ENCODE assay signal across 11 cellular contexts in the genomic region with DNA sequence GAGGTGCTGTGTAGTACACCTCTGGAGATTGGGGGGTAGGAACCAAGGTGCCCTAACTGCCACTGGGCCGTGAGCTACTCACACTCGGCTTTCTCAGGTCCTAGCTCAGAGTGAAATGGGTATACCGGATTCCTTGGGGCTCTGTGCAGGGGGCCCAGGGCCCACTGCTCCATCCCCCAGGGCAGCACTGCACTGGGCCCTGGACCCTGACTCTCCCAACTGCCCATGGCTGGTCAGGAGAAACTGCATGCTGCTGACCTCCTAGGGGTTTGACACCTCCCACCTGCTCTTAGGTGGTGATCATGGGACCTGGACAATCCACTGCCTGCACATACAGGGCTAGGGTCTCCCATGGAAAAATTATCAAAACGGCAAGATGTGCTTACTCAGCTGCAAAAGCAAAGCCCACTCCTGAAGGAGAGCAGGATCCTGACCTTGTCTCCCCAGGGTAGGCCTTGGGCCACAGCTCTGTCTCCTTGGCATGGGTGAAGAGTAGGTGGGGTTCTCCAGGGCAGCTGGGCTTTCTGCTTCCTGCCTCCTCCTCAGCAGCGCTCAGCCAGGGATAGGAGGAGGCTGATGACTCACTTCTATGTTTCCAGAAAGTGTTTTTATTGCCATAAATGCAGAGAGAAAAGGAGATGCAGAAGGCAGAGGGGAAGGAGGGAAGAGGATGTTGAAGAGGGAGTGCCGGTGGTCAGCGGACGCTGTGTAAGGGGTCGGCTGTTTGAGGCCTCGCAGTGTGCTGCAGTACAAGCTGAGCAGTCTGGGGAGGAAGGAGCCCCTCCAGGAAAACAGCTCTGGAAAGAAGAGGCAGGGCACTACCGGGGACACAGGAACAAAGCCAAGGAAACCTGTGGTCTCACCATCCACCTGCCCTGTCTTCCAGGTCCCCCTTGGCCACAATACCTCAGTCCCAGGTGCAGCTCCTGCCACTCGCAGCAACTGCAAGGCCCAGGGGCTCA.
A peak's percentile ranks its signal among the peaks of the same experiment; 100 is the strongest.
DNase-seq lines count a peak whose midpoint lies in the region; ATAC-seq, FAIRE-seq and TF ChIP-seq lines count a peak whose summit lies in the region.
"Had no signal": no experiment of that assay in that cellular context is flagged by ENCODE, and none has a peak within 500 bp of the region (broad histone marks: within the 10 kb centered on the region; RNA-seq: fewer than 3 reads in every experiment).

No MANE protein-coding gene starts in this region.

- H3K56ac ChIP-seq in IMR-90 (ENCODE audit: extremely low read depth, insufficient read depth, low read length) = no peak overlapping the region

- in situ Hi-C loops in IMR-90 (cut with MboI; ENCODE audit: low sequenced_read_pairs) = no loop called here

- H2AK5ac ChIP-seq in IMR-90 (ENCODE audit: low read depth, low read length) = peak overlapping the region; percentile 51

- peaks cover 39% of the 10 kb centered on the region for H3K9me1 ChIP-seq in IMR-90 (ENCODE audit: insufficient read depth, low read length)

- peak; percentile 97 for ATAC-seq in IMR-90 (ENCODE audit: low read depth)
- no peak for ATAC-seq in GM21447 (IDR thresholded peaks at IDR 0.05; ENCODE audit: unreplicated experiment)

- H3K27ac ChIP-seq in IMR-90 (ENCODE audit: insufficient read depth, low read length) = peak overlapping the region; percentile 44; the same call in 1 of the 2 replicates

- no peaks in the 10 kb centered on the region for H3K9me3 ChIP-seq in IMR-90 (ENCODE audit: control insufficient read depth, insufficient read depth, low read length)

- DNase-seq in AG04449 (ENCODE audit: low read depth, low spot score) = peak; percentile 10
- DNase-seq in IMR-90 = peak; percentile 78
- DNase-seq in bronchial epithelial cell (ENCODE audit: low read depth) = peak; percentile 37
- peak; percentile 44 for DNase-seq in kidney glomerular epithelial cell (lab: John Stamatoyannopoulos, UW)
- DNase-seq in NCI-H510A (lab: John Stamatoyannopoulos, UW) = no peak
- no peak for DNase-seq in NCI-H1436 (lab: John Stamatoyannopoulos, UW)
- no peak for DNase-seq in NOMO-1 treated with dmso at 0.1 percent for 144 hours (lab: John Stamatoyannopoulos, UW; ENCODE audit: unreplicated experiment)
- DNase-seq: activated CD4-positive, alpha-beta T cell treated with anti-CD3 and anti-CD28 coated beads for 4 hours; CD4-positive, CD25-positive, alpha-beta regulatory T cell; NCI-H748 treated with DMSO at 0.1 percent for 48 hours had no signal

- no peak for TF ChIP-seq RAD21 in IMR-90 (IDR thresholded peaks at IDR 0.05; ENCODE audit: low read length)

- H2BK5ac ChIP-seq in IMR-90 (ENCODE audit: low read depth, low read length, poor library complexity, severe bottlenecking) = peak overlapping the region; percentile 57

- intact Hi-C loops in IMR-90 (cut with micrococcal nuclease) = no loop called here

- H3K14ac ChIP-seq in IMR-90 (replicated peaks; ENCODE audit: low read depth, low read length) = peak overlapping the region; percentile 42; the same call in 1 of the 2 replicates

- H3K23ac ChIP-seq in IMR-90 (ENCODE audit: low read depth, low read length) = no peak overlapping the region

- no CpG with 5 or more reads among the region's 12 CpGs for WGBS in IMR-90 (ENCODE audit: extremely low coverage in 2 of 2, insufficient read length in 1 of 2), 2 experiments

- H4K91ac ChIP-seq in IMR-90 (ENCODE audit: insufficient read depth, low read depth, low read length) = peak overlapping the region; percentile 86

- dilution Hi-C loops in IMR-90 (cut with HindIII; ENCODE audit: low sequenced_read_pairs, unreplicated experiment) = no loop called here

- POLR2A ChIA-PET in AG04449 (lab: Yijun Ruan, JAX) (no interaction called here), IMR-90 (lab: Charles Lee; ENCODE audit: unreplicated experiment) (no interaction called here)

- no peak for TF ChIP-seq POLR2A in IMR-90 (IDR thresholded peaks at IDR 0.05; ENCODE audit: low read depth, low read length)

- no peak for FAIRE-seq in bronchial epithelial cell (lab: Jason Lieb, UNC)

- BruUV-seq in IMR-90 (replicated peaks; lab: Mats Ljungman, UMichigan) = no TSS peak

- no peak for TF ChIP-seq CTCF in AG04449 (IDR thresholded peaks at IDR 0.05; ENCODE audit: insufficient read depth, low read length, missing control alignments)
- no peak for TF ChIP-seq CTCF in IMR-90 (conservative IDR thresholded peaks at IDR 0.05; ENCODE audit: low read depth, low read length)
- TF ChIP-seq CTCF in bronchial epithelial cell (IDR thresholded peaks at IDR 0.05; ENCODE audit: insufficient read depth, low read length, severe bottlenecking) = no peak

- peaks cover 33% of the 10 kb centered on the region; the same call in 1 of the 2 replicates for H4K20me1 ChIP-seq in IMR-90 (ENCODE audit: insufficient read depth, low read length)

- peak overlapping the region; percentile 36; the same call in 1 of the 2 replicates for H3K18ac ChIP-seq in IMR-90 (ENCODE audit: low read depth, low read length)

- CTCF ChIA-PET in AG04449 (lab: Yijun Ruan, JAX) (interaction anchor here (1.0 to 4.4 kb wide), 5 partner anchors 7 to 160 kb away, joined by 3 to 29 read pairs (median 4); no protein-coding TSS in a partner anchor), IMR-90 (lab: Yijun Ruan, JAX) (no interaction called here)

- H3K4ac ChIP-seq in IMR-90 (ENCODE audit: low read depth, low read length) = peak overlapping the region; percentile 80

- no peak overlapping the region for H3K9ac ChIP-seq in IMR-90 (ENCODE audit: low read depth, low read length)

- H4K8ac ChIP-seq in IMR-90 (ENCODE audit: low read depth in 2 of 2, low read length in 2 of 2) = peak overlapping the region; percentile 72 to 92

- H3K27me3 ChIP-seq in IMR-90 (ENCODE audit: control insufficient read depth, insufficient read depth, low read length) (no peaks in the 10 kb centered on the region), bronchial epithelial cell (ENCODE audit: control insufficient read depth, insufficient read depth, low read length) (no peaks in the 10 kb centered on the region)

- peak overlapping the region; percentile 84 for H2AK9ac ChIP-seq in IMR-90 (replicated peaks; ENCODE audit: low read depth, low read length, poor library complexity)

- H3K79me1 ChIP-seq in IMR-90 (ENCODE audit: low read depth in 1 of 2, low read length in 2 of 2) = peaks cover 40 to 88% of the 10 kb centered on the region in 2 experiments

- peak overlapping the region; percentile 29; the same call in 1 of the 3 replicates for H2BK15ac ChIP-seq in IMR-90 (ENCODE audit: low read depth, low read length)

- H2BK120ac ChIP-seq in IMR-90 (ENCODE audit: low read depth, low read length) = peak overlapping the region; percentile 68

- H3K36me3 ChIP-seq in IMR-90 (ENCODE audit: control insufficient read depth, insufficient read depth, low read length) = no peaks in the 10 kb centered on the region
- H3K36me3 ChIP-seq in bronchial epithelial cell (ENCODE audit: control insufficient read depth, insufficient read depth, low read length) = no peaks in the 10 kb centered on the region

- peak overlapping the region; percentile 37; the same call in 1 of the 2 replicates for H3K4me2 ChIP-seq in IMR-90 (ENCODE audit: low read depth, low read length)

- H2BK20ac ChIP-seq in IMR-90 (ENCODE audit: low read depth, low read length) = peak overlapping the region; percentile 34

- peak overlapping the region; percentile 73 for H4K5ac ChIP-seq in IMR-90 (ENCODE audit: low read depth, low read length)

- H2AFZ ChIP-seq in IMR-90 (replicated peaks; ENCODE audit: low read length, poor library complexity) = peak overlapping the region; percentile 72

- H3K4me1 ChIP-seq in IMR-90 (ENCODE audit: control insufficient read depth, insufficient read depth, low read length) = peaks cover 23% of the 10 kb centered on the region

- H3K4me3 ChIP-seq in AG04449 (ENCODE audit: low read depth, low read length) (no peak overlapping the region), IMR-90 (ENCODE audit: insufficient read depth, low read depth, low read length) (no peak overlapping the region), bronchial epithelial cell (ENCODE audit: low read depth, low read length) (no peak overlapping the region)

TF ChIP-seq in IMR-90, 13 proteins besides CTCF, POLR2A, EP300 and RAD21:
- TF ChIP-seq, protein P1, sequence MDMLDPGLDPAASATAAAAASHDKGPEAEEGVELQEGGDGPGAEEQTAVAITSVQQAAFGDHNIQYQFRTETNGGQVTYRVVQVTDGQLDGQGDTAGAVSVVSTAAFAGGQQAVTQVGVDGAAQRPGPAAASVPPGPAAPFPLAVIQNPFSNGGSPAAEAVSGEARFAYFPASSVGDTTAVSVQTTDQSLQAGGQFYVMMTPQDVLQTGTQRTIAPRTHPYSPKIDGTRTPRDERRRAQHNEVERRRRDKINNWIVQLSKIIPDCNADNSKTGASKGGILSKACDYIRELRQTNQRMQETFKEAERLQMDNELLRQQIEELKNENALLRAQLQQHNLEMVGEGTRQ (IDR thresholded peaks at IDR 0.05; ENCODE audit: low read depth, low read length) = no peak
- TF ChIP-seq, protein P2, sequence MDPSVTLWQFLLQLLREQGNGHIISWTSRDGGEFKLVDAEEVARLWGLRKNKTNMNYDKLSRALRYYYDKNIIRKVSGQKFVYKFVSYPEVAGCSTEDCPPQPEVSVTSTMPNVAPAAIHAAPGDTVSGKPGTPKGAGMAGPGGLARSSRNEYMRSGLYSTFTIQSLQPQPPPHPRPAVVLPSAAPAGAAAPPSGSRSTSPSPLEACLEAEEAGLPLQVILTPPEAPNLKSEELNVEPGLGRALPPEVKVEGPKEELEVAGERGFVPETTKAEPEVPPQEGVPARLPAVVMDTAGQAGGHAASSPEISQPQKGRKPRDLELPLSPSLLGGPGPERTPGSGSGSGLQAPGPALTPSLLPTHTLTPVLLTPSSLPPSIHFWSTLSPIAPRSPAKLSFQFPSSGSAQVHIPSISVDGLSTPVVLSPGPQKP (IDR thresholded peaks at IDR 0.05; ENCODE audit: borderline replicate concordance, low read depth, low read length) = no peak
- TF ChIP-seq MAZ (IDR thresholded peaks at IDR 0.05; ENCODE audit: borderline replicate concordance, low read depth, low read length) = no peak
- TF ChIP-seq SMC3 (IDR thresholded peaks at IDR 0.05; ENCODE audit: low read depth, low read length) = no peak
- TF ChIP-seq FOS (IDR thresholded peaks at IDR 0.05; ENCODE audit: low read depth, low read length) = peak; percentile 70; the same call in 1 of the 2 replicates
- TF ChIP-seq MAFK (IDR thresholded peaks at IDR 0.05; ENCODE audit: low read depth, low read length) = 0 out of 2 replicates have a peak, but pooled peaks have one; percentile 10
- no peak for TF ChIP-seq BHLHE40 (IDR thresholded peaks at IDR 0.05; ENCODE audit: low read depth, low read length)
- TF ChIP-seq CHD1 (IDR thresholded peaks at IDR 0.05; ENCODE audit: low read depth, low read length) = no peak

Comparison
In these comparisons a context has a peak if more than half of its experiments do, and no peak if none do; other contexts are left out.
1. DNase-seq: peak in AG04449 (single experiment), IMR-90 (single experiment), bronchial epithelial cell (single experiment) and kidney glomerular epithelial cell (single experiment); none in NCI-H510A (single experiment), NCI-H1436 (single experiment) and NOMO-1 treated with dmso at 0.1 percent for 144 hours (single experiment).